8 cellular contexts compared by ENCODE assay signal in the genomic region with DNA sequence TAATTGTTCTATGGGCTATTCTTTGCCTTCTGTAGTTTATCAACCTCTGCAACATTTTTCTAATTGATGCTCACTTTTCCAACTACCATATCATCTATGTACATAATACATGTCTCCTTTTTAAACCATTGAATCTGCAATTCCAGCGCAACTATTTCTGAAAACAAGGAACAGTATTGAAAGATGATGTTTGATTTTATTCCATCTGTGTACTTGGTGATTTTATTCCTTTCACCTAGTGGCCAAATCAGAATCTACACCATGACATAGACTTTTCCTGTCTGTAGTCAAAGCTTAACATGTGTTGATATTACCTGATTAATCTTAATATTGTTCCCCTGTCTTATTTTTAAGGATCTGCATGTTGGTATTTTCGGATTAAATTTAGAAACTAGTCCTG. TPM values are rescaled to one million over a fixed set of nuclear protein-coding genes. Genes with fewer than 3 reads are reported as not detected.
A peak's percentile ranks its signal among the peaks of the same experiment; 100 is the strongest.
DNase-seq lines count a peak whose midpoint lies in the region; ATAC-seq, FAIRE-seq and TF ChIP-seq lines count a peak whose summit lies in the region.

No MANE protein-coding gene starts in this region.

- peaks cover 2% of the 10 kb centered on the region for H3K36me3 ChIP-seq in CD8-positive, alpha-beta T cell (ENCODE audit: insufficient read depth, low read length)
- H3K36me3 ChIP-seq in IMR-90 (ENCODE audit: control insufficient read depth, insufficient read depth, low read length), result peaks cover 14% of the 10 kb centered on the region
- H3K36me3 ChIP-seq in bronchial epithelial cell (ENCODE audit: control insufficient read depth, insufficient read depth, low read length), result no peaks in the 10 kb centered on the region
- peaks cover 2 to 89% of the 10 kb centered on the region in 2 donors for H3K36me3 ChIP-seq in neuronal stem cell (replicated peaks in 1 of 2; ENCODE audit: control insufficient read depth in 2 of 2, insufficient read depth in 2 of 2, low read length in 2 of 2)

- no peak overlapping the region for H3K4ac ChIP-seq in IMR-90 (ENCODE audit: low read depth, low read length)
- no peak overlapping the region for H3K4ac ChIP-seq in neuronal stem cell (ENCODE audit: low read length)

- CTCF ChIA-PET in CD8-positive, alpha-beta T cell (lab: Charles Lee), result interaction anchor here (0.9 to 1.6 kb wide), 8 partner anchors 8 to 111 kb away, joined by 3 to 9 read pairs (median 4); a partner anchor contains a TSS
- CTCF ChIA-PET in IMR-90 (lab: Yijun Ruan, JAX), result interaction anchor here (0.6 to 1.6 kb wide), 4 partner anchors 9 to 16 kb away, joined by 3 to 6 read pairs (median 4); no protein-coding TSS in a partner anchor

- H3K4me3 ChIP-seq in CD8-positive, alpha-beta T cell (ENCODE audit: low read depth, low read length), result no peak overlapping the region
- no peak overlapping the region for H3K4me3 ChIP-seq in IMR-90 (ENCODE audit: insufficient read depth, low read depth, low read length)
- no peak overlapping the region for H3K4me3 ChIP-seq in bronchial epithelial cell (ENCODE audit: low read depth, low read length)
- H3K4me3 ChIP-seq in neuronal stem cell (ENCODE audit: low read length in 2 of 2), result no peak overlapping the region

- no peak overlapping the region for H2BK20ac ChIP-seq in IMR-90 (ENCODE audit: low read depth, low read length)

- peaks cover 37% of the 10 kb centered on the region for H3K36me3 Mint-ChIP-seq in CD8-positive, alpha-beta T cell
- H3K36me3 Mint-ChIP-seq in natural killer cell treated with Interleukin-12 subunit alpha and Interleukin-12 subunit beta and Interleukin-15 and Interleukin-18, amount 100 ng/mL, for 72 hours, result peaks cover 4% of the 10 kb centered on the region

- POLR2A ChIA-PET in CD8-positive, alpha-beta T cell (lab: Charles Lee), result interaction anchor here (0.7 to 1.6 kb wide), 3 partner anchors 13 to 429 kb away, joined by 3 to 7 read pairs (median 3); a partner anchor contains a TSS
- POLR2A ChIA-PET in IMR-90 (lab: Charles Lee; ENCODE audit: unreplicated experiment), result no interaction called here

- TF ChIP-seq RAD21 in IMR-90 (IDR thresholded peaks at IDR 0.05; ENCODE audit: low read length), result no peak

- H3K9me1 ChIP-seq in IMR-90 (ENCODE audit: insufficient read depth, low read length), result peaks cover 7% of the 10 kb centered on the region; the same call in 1 of the 2 replicates

- H4K20me1 ChIP-seq in IMR-90 (ENCODE audit: insufficient read depth, low read length), result peaks cover 44% of the 10 kb centered on the region

- no peak overlapping the region for H3K4me2 ChIP-seq in IMR-90 (ENCODE audit: low read depth, low read length)
- H3K4me2 ChIP-seq in neuronal stem cell (ENCODE audit: insufficient read depth, low read length, poor library complexity, severe bottlenecking), result no peak overlapping the region

- no peak overlapping the region for H3K56ac ChIP-seq in IMR-90 (ENCODE audit: extremely low read depth, insufficient read depth, low read length)

- no CpG with 5 or more reads among the region's 2 CpGs for WGBS in IMR-90 (ENCODE audit: extremely low coverage in 2 of 2, insufficient read length in 1 of 2), 2 experiments
- WGBS in neuronal stem cell (ENCODE audit: extremely low coverage in 2 of 2, insufficient read length in 2 of 2, insufficient replicate concordance in 1 of 2), 2 donors, result no CpG with 5 or more reads among the region's 2 CpGs

- H2BK5ac ChIP-seq in IMR-90 (ENCODE audit: low read depth, low read length, poor library complexity, severe bottlenecking) (no peak overlapping the region), neuronal stem cell (ENCODE audit: low read length) (no peak overlapping the region)

- H3K9me3 Mint-ChIP-seq in CD8-positive, alpha-beta T cell, result no peaks in the 10 kb centered on the region
- H3K9me3 Mint-ChIP-seq in natural killer cell treated with Interleukin-12 subunit alpha and Interleukin-12 subunit beta and Interleukin-15 and Interleukin-18, amount 100 ng/mL, for 72 hours, result no peaks in the 10 kb centered on the region

- no peak overlapping the region for H2BK12ac ChIP-seq in neuronal stem cell (ENCODE audit: low read length)

- no peak overlapping the region for H3K27ac ChIP-seq in CD8-positive, alpha-beta T cell (ENCODE audit: low read depth, low read length)
- H3K27ac ChIP-seq in IMR-90 (ENCODE audit: insufficient read depth, low read length), result no peak overlapping the region
- H3K27ac ChIP-seq in neuronal stem cell (replicated peaks; ENCODE audit: low read length), result no peak overlapping the region

- DNase-seq in CD8-positive, alpha-beta T cell, result no peak
- DNase-seq in IMR-90 (no peak), bronchial epithelial cell (ENCODE audit: low read depth) (peak; percentile 35), NCI-H2171 treated with DMSO at 0.1 percent for 48 hours (lab: John Stamatoyannopoulos, UW) (no peak), neuronal stem cell (ENCODE audit: low spot score) (no peak)
- no peak for DNase-seq in natural killer cell treated with Interleukin-12 subunit alpha and Interleukin-12 subunit beta and Interleukin-15 and Interleukin-18, amount 100 ng/mL, for 72 hours (ENCODE audit: low spot score)
- DNase-seq in activated CD8-positive, alpha-beta memory T cell treated with anti-CD3 and anti-CD28 coated beads for 24 hours, result no peak

- dilution Hi-C loops in IMR-90 (cut with HindIII; ENCODE audit: low sequenced_read_pairs, unreplicated experiment), result no loop called here

- no peaks in the 10 kb centered on the region for H3K27me3 Mint-ChIP-seq in CD8-positive, alpha-beta T cell (ENCODE audit: low read depth)
- H3K27me3 Mint-ChIP-seq in natural killer cell treated with Interleukin-12 subunit alpha and Interleukin-12 subunit beta and Interleukin-15 and Interleukin-18, amount 100 ng/mL, for 72 hours, result no peaks in the 10 kb centered on the region

- H3K14ac ChIP-seq in IMR-90 (replicated peaks; ENCODE audit: low read depth, low read length) (no peak overlapping the region), neuronal stem cell (ENCODE audit: low read length) (no peak overlapping the region)

- H4K91ac ChIP-seq in IMR-90 (ENCODE audit: insufficient read depth, low read depth, low read length) (no peak overlapping the region), neuronal stem cell (ENCODE audit: low read depth, low read length, poor library complexity) (no peak overlapping the region)

- no peak for FAIRE-seq in bronchial epithelial cell (lab: Jason Lieb, UNC)

- H4K5ac ChIP-seq in IMR-90 (ENCODE audit: low read depth, low read length), result no peak overlapping the region

- H3K4me3 Mint-ChIP-seq in CD8-positive, alpha-beta T cell, result no peak overlapping the region
- H3K4me3 Mint-ChIP-seq in natural killer cell treated with Interleukin-12 subunit alpha and Interleukin-12 subunit beta and Interleukin-15 and Interleukin-18, amount 100 ng/mL, for 72 hours, result no peak overlapping the region

- H3K9ac ChIP-seq in IMR-90 (ENCODE audit: low read depth, low read length) (no peak overlapping the region), neuronal stem cell (ENCODE audit: low read depth, low read length, poor library complexity) (no peak overlapping the region)

- H2AK9ac ChIP-seq in IMR-90 (replicated peaks; ENCODE audit: low read depth, low read length, poor library complexity), result no peak overlapping the region

- H3K9me3 ChIP-seq in CD8-positive, alpha-beta T cell (ENCODE audit: low read length), result no peaks in the 10 kb centered on the region
- no peaks in the 10 kb centered on the region for H3K9me3 ChIP-seq in IMR-90 (ENCODE audit: control insufficient read depth, insufficient read depth, low read length)
- no peaks in the 10 kb centered on the region for H3K9me3 ChIP-seq in neuronal stem cell (replicated peaks in 1 of 2; ENCODE audit: control insufficient read depth in 2 of 2, insufficient read depth in 1 of 2, low read depth in 1 of 2, low read length in 2 of 2)

- peaks cover 6 to 41% of the 10 kb centered on the region in 2 experiments for H3K79me1 ChIP-seq in IMR-90 (ENCODE audit: low read depth in 1 of 2, low read length in 2 of 2)
- H3K79me1 ChIP-seq in neuronal stem cell (ENCODE audit: low read depth, low read length), result no peaks in the 10 kb centered on the region

- ATAC-seq in CD8-positive, alpha-beta T cell, result peak; percentile 66
- ATAC-seq in IMR-90 (ENCODE audit: low read depth), result no peak
- no peak for ATAC-seq in natural killer cell treated with Interleukin-12 subunit alpha and Interleukin-12 subunit beta and Interleukin-15 and Interleukin-18, amount 100 ng/mL, for 72 hours
- ATAC-seq in GM19023 (IDR thresholded peaks at IDR 0.05; ENCODE audit: unreplicated experiment), result no peak

- in situ Hi-C loops in IMR-90 (cut with MboI; ENCODE audit: low sequenced_read_pairs), result no loop called here

- H4K8ac ChIP-seq in IMR-90 (ENCODE audit: low read depth in 2 of 2, low read length in 2 of 2), result no peak overlapping the region
- H4K8ac ChIP-seq in neuronal stem cell (ENCODE audit: low read depth, low read length), result no peak overlapping the region

- H3K27ac Mint-ChIP-seq in CD8-positive, alpha-beta T cell, result peak overlapping the region; percentile 10
- peak overlapping the region; percentile 0 to 10 for H3K27ac Mint-ChIP-seq in natural killer cell treated with Interleukin-12 subunit alpha and Interleukin-12 subunit beta and Interleukin-15 and Interleukin-18, amount 100 ng/mL, for 72 hours

- H3K23ac ChIP-seq in IMR-90 (ENCODE audit: low read depth, low read length), result no peak overlapping the region
- H3K23ac ChIP-seq in neuronal stem cell (ENCODE audit: low read depth, low read length, poor library complexity), result no peak overlapping the region

- peak; percentile 62 for TF ChIP-seq CTCF in CD8-positive, alpha-beta T cell (IDR thresholded peaks at IDR 0.05)
- TF ChIP-seq CTCF in IMR-90 (conservative IDR thresholded peaks at IDR 0.05; ENCODE audit: low read depth, low read length) (peak; percentile 34; the same call in 1 of the 2 replicates), bronchial epithelial cell (IDR thresholded peaks at IDR 0.05; ENCODE audit: insufficient read depth, low read length, severe bottlenecking) (peak; percentile 30)

- no peaks in the 10 kb centered on the region for H3K27me3 ChIP-seq in CD8-positive, alpha-beta T cell (ENCODE audit: insufficient read depth, low read length)
- H3K27me3 ChIP-seq in IMR-90 (ENCODE audit: control insufficient read depth, insufficient read depth, low read length) (no peaks in the 10 kb centered on the region), bronchial epithelial cell (ENCODE audit: control insufficient read depth, insufficient read depth, low read length) (no peaks in the 10 kb centered on the region), neuronal stem cell (ENCODE audit: control insufficient read depth in 3 of 3, insufficient read depth in 3 of 3, low read depth in 1 of 3, low read length in 3 of 3) (no peaks in the 10 kb centered on the region)

- H2AK5ac ChIP-seq in IMR-90 (ENCODE audit: low read depth, low read length), result no peak overlapping the region
- H2AK5ac ChIP-seq in neuronal stem cell (ENCODE audit: low read depth, low read length), result no peak overlapping the region

- H2AFZ ChIP-seq in IMR-90 (replicated peaks; ENCODE audit: low read length, poor library complexity), result no peak overlapping the region
- no peak overlapping the region for H2AFZ ChIP-seq in neuronal stem cell (ENCODE audit: low read length)

- no TSS peak for BruUV-seq in IMR-90 (replicated peaks; lab: Mats Ljungman, UMichigan)

- peaks cover 66% of the 10 kb centered on the region for H3K4me1 Mint-ChIP-seq in CD8-positive, alpha-beta T cell (ENCODE audit: low read depth)
- peaks cover 32 to 35% of the 10 kb centered on the region in 2 donors for H3K4me1 Mint-ChIP-seq in natural killer cell treated with Interleukin-12 subunit alpha and Interleukin-12 subunit beta and Interleukin-15 and Interleukin-18, amount 100 ng/mL, for 72 hours (ENCODE audit: low read depth in 2 of 2)

- H3K4me1 ChIP-seq in CD8-positive, alpha-beta T cell (ENCODE audit: insufficient read depth, low read length), result peaks cover 23% of the 10 kb centered on the region
- H3K4me1 ChIP-seq in IMR-90 (ENCODE audit: control insufficient read depth, insufficient read depth, low read length) (peaks cover 2% of the 10 kb centered on the region), neuronal stem cell (ENCODE audit: control insufficient read depth in 2 of 2, insufficient read depth in 1 of 2, low read depth in 1 of 2, low read length in 2 of 2) (no peaks in the 10 kb centered on the region)

- no peak overlapping the region for H3K18ac ChIP-seq in IMR-90 (ENCODE audit: low read depth, low read length)
- no peak overlapping the region for H3K18ac ChIP-seq in neuronal stem cell (ENCODE audit: low read length)

- intact Hi-C loops in CD8-positive, alpha-beta T cell (cut with DNase I, micrococcal nuclease), result loop anchor here in 1 of 2 experiments (5.0 kb wide), 1 partner anchor 41 kb away; no protein-coding TSS in a partner anchor
- intact Hi-C loops in IMR-90 (cut with micrococcal nuclease), result loop anchor here (5.0 kb wide), 1 partner anchor 34 kb away; no protein-coding TSS in a partner anchor

- H2BK15ac ChIP-seq in IMR-90 (ENCODE audit: low read depth, low read length) (no peak overlapping the region), neuronal stem cell (ENCODE audit: low read length) (no peak overlapping the region)

- no peak for TF ChIP-seq POLR2A in IMR-90 (IDR thresholded peaks at IDR 0.05; ENCODE audit: low read depth, low read length)

- no peak overlapping the region for H2BK120ac ChIP-seq in IMR-90 (ENCODE audit: low read depth, low read length)
- no peak overlapping the region for H2BK120ac ChIP-seq in neuronal stem cell (ENCODE audit: low read depth, low read length)

RNA-seq across cellular contexts. Expression of a gene that starts 13.0 kb away (rescaled TPM):
- total RNA-seq in CD8-positive, alpha-beta T cell, result 100 to 1,000 TPM; 190 to 204 TPM
- total RNA-seq in IMR-90 (2012; rRNA removed) (24.0 and 51.4 TPM in 2 replicates), bronchial epithelial cell (33.4 and 36.4 TPM in 2 replicates)
- polyA plus RNA-seq in IMR-90 (2012; rRNA removed), result 20.0 and 30.7 TPM in 2 replicates
- 1.4 and 2.1 TPM in 2 replicates for polyA plus RNA-seq in IMR-90 (2012; cell fraction: cytosol; rRNA removed)
- polyA plus RNA-seq in IMR-90 (2012; cell fraction: nucleus; rRNA removed; ENCODE audit: low replicate concordance), result 15.7 and 154 TPM in 2 replicates
- 100 to 1,000 TPM in 1 of 2 donors, 10 to 100 TPM in 1; 85.4 to 145 TPM for total RNA-seq in natural killer cell treated with Interleukin-12 subunit alpha and Interleukin-12 subunit beta and Interleukin-15 and Interleukin-18, amount 100 ng/mL, for 72 hours
- polyA plus RNA-seq in neuronal stem cell (2013, experiment 1 of 2), result 57.4 TPM
- polyA plus RNA-seq in neuronal stem cell (2013, experiment 2 of 2), result 60.9 TPM

RNA-seq across cellular contexts. Expression of a gene that starts 22.8 kb away (rescaled TPM):
- total RNA-seq in CD8-positive, alpha-beta T cell, result 10 to 100 TPM; 55.5 to 59.8 TPM
- 19.4 and 23.6 TPM in 2 replicates for total RNA-seq in IMR-90 (2012; rRNA removed)
- polyA plus RNA-seq in IMR-90 (2012; rRNA removed), result 14.9 and 18.7 TPM in 2 replicates
- 6.4 and 6.7 TPM in 2 replicates for polyA plus RNA-seq in IMR-90 (2012; cell fraction: cytosol; rRNA removed)
- 1.5 and 10.1 TPM in 2 replicates for polyA plus RNA-seq in IMR-90 (2012; cell fraction: nucleus; rRNA removed; ENCODE audit: low replicate concordance)
- total RNA-seq in bronchial epithelial cell, result 22.1 and 25.0 TPM in 2 replicates
- total RNA-seq in natural killer cell treated with Interleukin-12 subunit alpha and Interleukin-12 subunit beta and Interleukin-15 and Interleukin-18, amount 100 ng/mL, for 72 hours, result 10 to 100 TPM; 48.5 to 51.5 TPM
- polyA plus RNA-seq in neuronal stem cell (2013, experiment 1 of 2), result 75.6 TPM
- 77.7 TPM for polyA plus RNA-seq in neuronal stem cell (2013, experiment 2 of 2)

RNA-seq across cellular contexts. Expression of a gene that starts 31.7 kb away (rescaled TPM):
- total RNA-seq in CD8-positive, alpha-beta T cell, result 10 to 100 TPM; 71.3 to 75.2 TPM
- total RNA-seq in IMR-90 (2012; rRNA removed), result 43.9 and 46.9 TPM in 2 replicates
- polyA plus RNA-seq in IMR-90 (2012; rRNA removed), result 19.9 and 24.0 TPM in 2 replicates
- polyA plus RNA-seq in IMR-90 (2012; cell fraction: cytosol; rRNA removed), result 11.0 and 11.6 TPM in 2 replicates
- 8.1 and 22.9 TPM in 2 replicates for polyA plus RNA-seq in IMR-90 (2012; cell fraction: nucleus; rRNA removed; ENCODE audit: low replicate concordance)
- total RNA-seq in bronchial epithelial cell, result 44.7 and 55.0 TPM in 2 replicates
- 10 to 100 TPM; 47.1 to 49.7 TPM for total RNA-seq in natural killer cell treated with Interleukin-12 subunit alpha and Interleukin-12 subunit beta and Interleukin-15 and Interleukin-18, amount 100 ng/mL, for 72 hours
- 30.9 TPM for polyA plus RNA-seq in neuronal stem cell (2013, experiment 1 of 2)
- polyA plus RNA-seq in neuronal stem cell (2013, experiment 2 of 2), result 29.4 TPM

RNA-seq across cellular contexts. Expression of a gene that starts 40.0 kb away (rescaled TPM):
- total RNA-seq in CD8-positive, alpha-beta T cell, result under 1 TPM; 0.24 to 0.33 TPM
- total RNA-seq in IMR-90 (2012; rRNA removed) (9.7 and 10.9 TPM in 2 replicates), bronchial epithelial cell (5.8 and 7.6 TPM in 2 replicates)
- 16.8 and 17.3 TPM in 2 replicates for polyA plus RNA-seq in IMR-90 (2012; rRNA removed)
- polyA plus RNA-seq in IMR-90 (2012; cell fraction: cytosol; rRNA removed), result 7.1 and 19.6 TPM in 2 replicates
- polyA plus RNA-seq in IMR-90 (2012; cell fraction: nucleus; rRNA removed; ENCODE audit: low replicate concordance), result 23.6 and 53.1 TPM in 2 replicates
- total RNA-seq in natural killer cell treated with Interleukin-12 subunit alpha and Interleukin-12 subunit beta and Interleukin-15 and Interleukin-18, amount 100 ng/mL, for 72 hours, result 1 to 10 TPM; 1.9 to 2.7 TPM
- polyA plus RNA-seq in neuronal stem cell (2013, experiment 1 of 2), result 2.7 TPM
- 2.8 TPM for polyA plus RNA-seq in neuronal stem cell (2013, experiment 2 of 2)
